1 cellular context compared by ENCODE assay signal in genomic region chr10:43574035-43574892, GRCh38.
TF ChIP-seq lines count a peak whose summit lies in the region.

ZNF239 (minus strand) TSS chr10:43574616; CDS start chr10:43558079, 16,537 bp downstream.

TF ChIP-seq in H1, 55 proteins besides CTCF, POLR2A, EP300 and RAD21 (continued from another document):
- TF ChIP-seq CHD2 (IDR thresholded peaks at IDR 0.05; ENCODE audit: low read length) (no peak), GABPA (IDR thresholded peaks at IDR 0.05; ENCODE audit: borderline replicate concordance, insufficient read depth, low read length) (peak; percentile 61; the same call in 1 of the 2 replicates), SIRT6 (IDR thresholded peaks at IDR 0.05; ENCODE audit: low read length) (no peak), EGR1 (IDR thresholded peaks at IDR 0.05; ENCODE audit: borderline replicate concordance, low read depth, low read length) (no peak), BACH1 (IDR thresholded peaks at IDR 0.05; ENCODE audit: low read length) (no peak), SRF (IDR thresholded peaks at IDR 0.05; ENCODE audit: low read depth, low read length) (no peak), E2F6 (IDR thresholded peaks at IDR 0.05) (peak; percentile 73; the same call in 1 of the 2 replicates), HDAC2 (IDR thresholded peaks at IDR 0.05; ENCODE audit: borderline replicate concordance in 1 of 2, low read depth in 2 of 2, low read length in 2 of 2) (0 out of 4 replicates have a peak, but pooled peaks of 1 of the 2 experiments have one; percentile 36), JUN (IDR thresholded peaks at IDR 0.05; ENCODE audit: low read depth, low read length) (no peak), HDAC6 (IDR thresholded peaks at IDR 0.05; ENCODE audit: low read depth, low read length) (no peak), TCF12 (IDR thresholded peaks at IDR 0.05; ENCODE audit: low read depth, low read length) (no peak), SIX5 (IDR thresholded peaks at IDR 0.05; ENCODE audit: low read depth, low read length) (peak; percentile 38; the same call in 1 of the 2 replicates), ATF2 (IDR thresholded peaks at IDR 0.05; ENCODE audit: low read length) (no peak), RBBP5 (IDR thresholded peaks at IDR 0.05; ENCODE audit: borderline replicate concordance, low read depth, low read length) (no peak), TAF1 (IDR thresholded peaks at IDR 0.05; ENCODE audit: low read depth, low read length) (0 out of 2 replicates have a peak, but pooled peaks have one; percentile 34), MAX (IDR thresholded peaks at IDR 0.05) (peak; percentile 91), PHF8 (conservative IDR thresholded peaks at IDR 0.05; ENCODE audit: low read depth, low read length) (peak; percentile 54; the same call in 1 of the 2 replicates), CBX5 (IDR thresholded peaks at IDR 0.05; ENCODE audit: low read depth, low read length) (no peak), ZNF274 (IDR thresholded peaks at IDR 0.05; ENCODE audit: borderline replicate concordance, extremely low read depth, low read length) (no peak), CBX8 (IDR thresholded peaks at IDR 0.05; ENCODE audit: borderline replicate concordance, low read depth, low read length) (no peak), TAF7 (optimal IDR thresholded peaks at IDR 0.05; ENCODE audit: borderline replicate concordance, low read depth, low read length) (no peak), TBP (IDR thresholded peaks at IDR 0.05; ENCODE audit: low read depth, low read length) (no peak; the same call in 1 of the 2 replicates), YY1 (IDR thresholded peaks at IDR 0.05; ENCODE audit: low read depth, low read length) (no peak), RNF2 (IDR thresholded peaks at IDR 0.05; ENCODE audit: borderline replicate concordance, low read depth, low read length, missing control alignments, poor library complexity, severe bottlenecking) (peak; percentile 57), CEBPB (IDR thresholded peaks at IDR 0.05; ENCODE audit: low read depth, low read length) (no peak), POLR2AphosphoS5 (IDR thresholded peaks at IDR 0.05; ENCODE audit: low read depth, low read length) (no peak)
TF ChIP-seq in H1: peak in this region for 10.
